20 cellular contexts compared by ENCODE assay signal in the genomic region with DNA sequence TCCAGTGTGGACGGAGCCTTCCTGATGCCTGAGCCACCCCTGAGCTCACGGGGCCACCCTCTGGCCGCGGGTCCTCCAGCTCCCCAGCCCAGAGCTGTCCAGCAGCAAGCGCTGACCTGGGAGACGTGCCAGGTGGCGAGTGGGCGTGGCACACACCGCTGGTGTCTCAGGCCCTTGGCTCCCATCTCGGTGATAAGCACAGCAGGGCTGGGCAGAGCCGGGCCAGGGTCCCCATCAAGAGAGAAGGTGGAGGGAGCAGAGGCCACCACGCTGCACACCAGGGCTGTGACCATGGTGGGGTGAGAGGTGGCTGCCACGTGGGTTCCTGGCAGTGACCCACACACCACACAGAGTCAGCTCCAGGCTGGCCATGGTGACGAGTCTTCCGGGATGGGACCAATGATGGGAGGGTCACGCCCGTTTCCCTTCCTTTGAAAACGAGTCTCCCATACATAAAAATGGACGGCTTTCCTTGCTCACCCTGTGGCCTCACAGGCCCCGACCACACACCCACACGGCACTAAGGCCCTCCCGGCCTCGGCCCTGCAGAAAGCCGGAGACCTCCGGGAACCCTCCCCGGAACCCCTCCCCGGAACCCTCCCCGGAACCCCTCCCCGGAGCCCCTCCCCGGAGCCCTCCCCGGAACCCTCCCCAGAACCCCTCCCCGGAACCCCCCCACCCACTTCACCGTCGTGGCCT. TPM values are rescaled to one million over a fixed set of nuclear protein-coding genes. Genes with fewer than 3 reads are reported as not detected.
DNase-seq lines count a peak whose midpoint lies in the region; ATAC-seq and TF ChIP-seq lines count a peak whose summit lies in the region.
"Had no signal": no experiment of that assay in that cellular context is flagged by ENCODE, and none has a peak within 500 bp of the region (broad histone marks: within the 10 kb centered on the region; RNA-seq: fewer than 3 reads in every experiment).

No MANE protein-coding gene starts in this region.

- H3K9me3 Mint-ChIP-seq in stimulated activated naive CD8-positive, alpha-beta T cell treated with anti-CD3 and anti-CD28 coated beads, Interleukin-15, amount 100 ng/mL, for 72 hours: no peaks in the 10 kb centered on the region
- H3K9me3 Mint-ChIP-seq: activated T-cell treated with anti-CD3 and anti-CD28 coated beads, Interleukin-2, amount 50 U/mL, for 4 hours; HFFc6 had no signal

- H3K4me2 ChIP-seq in GM23248 (ENCODE audit: unreplicated experiment): no peak overlapping the region

- H3K9me3 ChIP-seq in GM23248 (ENCODE audit: low read depth) (no peaks in the 10 kb centered on the region), ovary (no peaks in the 10 kb centered on the region)
- H3K9me3 ChIP-seq: sigmoid colon had no signal

- in situ Hi-C loops in GM23248 (cut with MboI): no loop called here

- no peaks in the 10 kb centered on the region for H4K20me1 ChIP-seq in GM23248 (ENCODE audit: insufficient read depth)

- no peak overlapping the region for H3K4me3 Mint-ChIP-seq in stimulated activated naive CD8-positive, alpha-beta T cell treated with anti-CD3 and anti-CD28 coated beads, Interleukin-15, amount 100 ng/mL, for 72 hours
- H3K4me3 Mint-ChIP-seq: activated CD4-positive, alpha-beta T cell treated with anti-CD3 and anti-CD28 coated beads for 36 hours; activated T-cell treated with anti-CD3 and anti-CD28 coated beads, Interleukin-2, amount 50 U/mL, for 4 hours; HFFc6; naive thymus-derived CD4-positive, alpha-beta T cell had no signal

- H3K79me2 ChIP-seq in GM23248 (ENCODE audit: insufficient read depth): no peaks in the 10 kb centered on the region

- no peaks in the 10 kb centered on the region for H3F3A ChIP-seq in GM23248 (ENCODE audit: insufficient read depth)

- H3K4me1 Mint-ChIP-seq in stimulated activated naive CD8-positive, alpha-beta T cell treated with anti-CD3 and anti-CD28 coated beads, Interleukin-15, amount 100 ng/mL, for 72 hours: no peaks in the 10 kb centered on the region
- H3K4me1 Mint-ChIP-seq: activated CD4-positive, alpha-beta T cell treated with anti-CD3 and anti-CD28 coated beads for 36 hours had no signal

- no peak for TF ChIP-seq CTCF in ovary (IDR thresholded peaks at IDR 0.05)

- WGBS in GM23248 (ENCODE audit: low coverage in 1 of 2, low lambda C conversion rate in 2 of 2, missing lambda C conversion rate in 2 of 2), 2 experiments: 74 to 82% methylated on average over 22 to 34 of the region's 34 CpGs
- WGBS in ovary, 3 donors: 45 to 55% (median 46%) methylated on average over 26 to 34 of the region's 34 CpGs

- DNase-seq in GM23248 (peak; percentile 23), erythroblast (lab: John Stamatoyannopoulos, UW) (peak; percentile 39 to 52), ovary (peak in 4 of 5 donors; percentile 35 to 73 (median 60)), NAMALWA (ENCODE audit: low spot score) (no peak)
- no peak for DNase-seq in stimulated activated naive CD8-positive, alpha-beta T cell treated with anti-CD3 and anti-CD28 coated beads, Interleukin-15, amount 100 ng/mL, for 72 hours
- no peak for DNase-seq in activated CD8-positive, alpha-beta memory T cell treated with anti-CD3 and anti-CD28 coated beads, Interleukin-2, amount 50 U/mL, for 4 hours
- DNase-seq: activated CD4-positive, alpha-beta T cell treated with anti-CD3 and anti-CD28 coated beads for 36 hours; activated T-cell treated with anti-CD3 and anti-CD28 coated beads, Interleukin-2, amount 50 U/mL, for 4 hours; amniotic stem cell; dorsolateral prefrontal cortex; HFFc6; naive thymus-derived CD4-positive, alpha-beta T cell; NCI-H1417 treated with DMSO at 0.1 percent for 48 hours; NCI-H82; sigmoid colon had no signal

- no peaks in the 10 kb centered on the region for H3K36me3 ChIP-seq in GM23248 (ENCODE audit: low read depth)
- no peaks in the 10 kb centered on the region for H3K36me3 ChIP-seq in ovary

- H3K4me1 ChIP-seq in GM23248 (ENCODE audit: insufficient read depth) (no peaks in the 10 kb centered on the region), ovary (ENCODE audit: insufficient read depth) (no peaks in the 10 kb centered on the region)

- H3K27ac ChIP-seq in GM23248: no peak overlapping the region
- no peak overlapping the region for H3K27ac ChIP-seq in ovary
- H3K27ac ChIP-seq: dorsolateral prefrontal cortex, sigmoid colon had no signal

- no peak overlapping the region for H3K9ac ChIP-seq in GM23248

- H3K27me3 ChIP-seq in GM23248 (replicated peaks; ENCODE audit: insufficient read depth): peaks cover 12% of the 10 kb centered on the region
- H3K27me3 ChIP-seq in ovary: no peaks in the 10 kb centered on the region

- H3K4me3 ChIP-seq in GM23248 (no peak overlapping the region), ovary (no peak overlapping the region)
- H3K4me3 ChIP-seq: dorsolateral prefrontal cortex, sigmoid colon had no signal

- peaks cover 30% of the 10 kb centered on the region for H3K27me3 Mint-ChIP-seq in stimulated activated naive CD8-positive, alpha-beta T cell treated with anti-CD3 and anti-CD28 coated beads, Interleukin-15, amount 100 ng/mL, for 72 hours
- H3K27me3 Mint-ChIP-seq: naive thymus-derived CD4-positive, alpha-beta T cell had no signal

- intact Hi-C loops in ovary (cut with DNase I): no loop called here

- no peak overlapping the region for H3K27ac Mint-ChIP-seq in stimulated activated naive CD8-positive, alpha-beta T cell treated with anti-CD3 and anti-CD28 coated beads, Interleukin-15, amount 100 ng/mL, for 72 hours
- H3K27ac Mint-ChIP-seq: activated CD4-positive, alpha-beta T cell treated with anti-CD3 and anti-CD28 coated beads for 36 hours; CD14-positive monocyte; HFFc6 had no signal

- TF ChIP-seq POLR2A in erythroblast (IDR thresholded peaks at IDR 0.05; ENCODE audit: low read length) (no peak), ovary (IDR thresholded peaks at IDR 0.05) (no peak)

- H3K9me2 ChIP-seq in GM23248 (ENCODE audit: insufficient read depth): no peaks in the 10 kb centered on the region

- no peak for TF ChIP-seq EP300 in ovary (IDR thresholded peaks at IDR 0.05)

- H2AFZ ChIP-seq in GM23248: no peak overlapping the region

- ATAC-seq in stimulated activated naive CD8-positive, alpha-beta T cell treated with anti-CD3 and anti-CD28 coated beads, Interleukin-15, amount 100 ng/mL, for 72 hours: no peak
- ATAC-seq in HG02571 (IDR thresholded peaks at IDR 0.05; ENCODE audit: unreplicated experiment): no peak
- ATAC-seq: activated CD4-positive, alpha-beta T cell treated with anti-CD3 and anti-CD28 coated beads for 36 hours; activated T-cell treated with anti-CD3 and anti-CD28 coated beads, Interleukin-2, amount 50 U/mL, for 4 hours had no signal

TF ChIP-seq in PFSK-1, 5 proteins besides CTCF, POLR2A, EP300 and RAD21 (continues in another document):
- TF ChIP-seq TAF1 (IDR thresholded peaks at IDR 0.05; ENCODE audit: borderline replicate concordance, insufficient read depth, low read length): no peak
- TF ChIP-seq FOXP2 (optimal IDR thresholded peaks at IDR 0.05; ENCODE audit: borderline replicate concordance, extremely low read depth, extremely low read length, insufficient read depth): no peak
- TF ChIP-seq SIN3A (IDR thresholded peaks at IDR 0.05; ENCODE audit: borderline replicate concordance, insufficient read depth, low read length): no peak
- no peak for TF ChIP-seq POLR2AphosphoS5 (IDR thresholded peaks at IDR 0.05; ENCODE audit: low read depth, low read length)

RNA-seq across cellular contexts. Expression of gene UTS2R, which starts 16.8 kb away (rescaled TPM):
- not detected in 2 replicates for total RNA-seq in GM23248 (2014; rRNA removed; shearing (Covaris generic))
- polyA plus RNA-seq in GM23248 (2016; fragmentation: Nextera tagmentation; extraction: Ambion mirVana): not detected in 2 replicates
- polyA plus RNA-seq in PFSK-1 (2012; ENCODE audit: insufficient read length, low read depth): not detected
- not detected for total RNA-seq in ovary
- not detected for polyA plus RNA-seq in ovary
- total RNA-seq: activated CD4-positive, alpha-beta T cell treated with anti-CD3 and anti-CD28 coated beads for 36 hours; activated T-cell treated with anti-CD3 and anti-CD28 coated beads, Interleukin-2, amount 50 U/mL, for 4 hours; G401; HFFc6; naive thymus-derived CD4-positive, alpha-beta T cell; sigmoid colon had no signal
- polyA plus RNA-seq: CD14-positive monocyte; keratinocyte; naive thymus-derived CD4-positive, alpha-beta T cell; sigmoid colon had no signal

RNA-seq across cellular contexts. Expression of gene TEX19, which starts 29.3 kb away (rescaled TPM):
- not detected in 2 replicates for total RNA-seq in GM23248 (2014; rRNA removed; shearing (Covaris generic))
- polyA plus RNA-seq in GM23248 (2016; fragmentation: Nextera tagmentation; extraction: Ambion mirVana): not detected in 2 replicates
- not detected for polyA plus RNA-seq in PFSK-1 (2012; ENCODE audit: insufficient read length, low read depth)
- total RNA-seq in ovary: not detected
- polyA plus RNA-seq in ovary: not detected
- total RNA-seq: activated CD4-positive, alpha-beta T cell treated with anti-CD3 and anti-CD28 coated beads for 36 hours; dorsolateral prefrontal cortex; naive thymus-derived CD4-positive, alpha-beta T cell; sigmoid colon had no signal
- polyA plus RNA-seq: CD14-positive monocyte; keratinocyte; naive thymus-derived CD4-positive, alpha-beta T cell had no signal

RNA-seq across cellular contexts. Expression of gene HEXD, which starts 29.8 kb away (rescaled TPM):
- total RNA-seq in GM23248 (2014; rRNA removed; shearing (Covaris generic)): 5.9 and 9.7 TPM in 2 replicates
- polyA plus RNA-seq in GM23248 (2016; fragmentation: Nextera tagmentation; extraction: Ambion mirVana) (4.1 and 5.7 TPM in 2 replicates), ovary (10 to 100 TPM in 1 of 2 donors, 1 to 10 TPM in 1; 8.7 to 74.7 TPM)
- 26.5 TPM for polyA plus RNA-seq in PFSK-1 (2012; ENCODE audit: insufficient read length, low read depth)
- 10 to 100 TPM; 32.9 to 68.6 (median 46.6) TPM for total RNA-seq in ovary

RNA-seq across cellular contexts. Expression of gene OGFOD3, which starts 30.0 kb away (rescaled TPM):
- total RNA-seq in GM23248 (2014; rRNA removed; shearing (Covaris generic)): 34.1 and 44.7 TPM in 2 replicates
- polyA plus RNA-seq in GM23248 (2016; fragmentation: Nextera tagmentation; extraction: Ambion mirVana) (38.1 and 43.6 TPM in 2 replicates), ovary (10 to 100 TPM; 14.4 to 21.3 TPM)
- polyA plus RNA-seq in PFSK-1 (2012; ENCODE audit: insufficient read length, low read depth): 57.5 TPM
- total RNA-seq in ovary: 10 to 100 TPM; 25.8 to 37.8 (median 30.4) TPM

RNA-seq across cellular contexts. Expression of gene SECTM1, which starts 54.8 kb away (rescaled TPM):
- total RNA-seq in GM23248 (2014; rRNA removed; shearing (Covaris generic)): 1.4 and 3.0 TPM in 2 replicates
- polyA plus RNA-seq in GM23248 (2016; fragmentation: Nextera tagmentation; extraction: Ambion mirVana) (1.4 TPM in 2 replicates), ovary (1 to 10 TPM; 2.1 to 7.9 TPM)
- 0.21 TPM for polyA plus RNA-seq in PFSK-1 (2012; ENCODE audit: insufficient read length, low read depth)
- 10 to 100 TPM in 1 of 7 donors, 1 to 10 TPM in 6; 3.9 to 20.8 (median 9.1) TPM for total RNA-seq in ovary

Comparison
In these comparisons a context has a peak if more than half of its experiments do, and no peak if none do; other contexts are left out.
1. DNase-seq: peak in GM23248 (single experiment), erythroblast (2 of 2) and ovary (4 of 5); none in stimulated activated naive CD8-positive, alpha-beta T cell treated with anti-CD3 and anti-CD28 coated beads, Interleukin-15, amount 100 ng/mL, for 72 hours (0 of 2), activated CD8-positive, alpha-beta memory T cell treated with anti-CD3 and anti-CD28 coated beads, Interleukin-2, amount 50 U/mL, for 4 hours (single experiment) and NAMALWA (single experiment).